10 cellular contexts compared by ENCODE assay signal in the genomic region with DNA sequence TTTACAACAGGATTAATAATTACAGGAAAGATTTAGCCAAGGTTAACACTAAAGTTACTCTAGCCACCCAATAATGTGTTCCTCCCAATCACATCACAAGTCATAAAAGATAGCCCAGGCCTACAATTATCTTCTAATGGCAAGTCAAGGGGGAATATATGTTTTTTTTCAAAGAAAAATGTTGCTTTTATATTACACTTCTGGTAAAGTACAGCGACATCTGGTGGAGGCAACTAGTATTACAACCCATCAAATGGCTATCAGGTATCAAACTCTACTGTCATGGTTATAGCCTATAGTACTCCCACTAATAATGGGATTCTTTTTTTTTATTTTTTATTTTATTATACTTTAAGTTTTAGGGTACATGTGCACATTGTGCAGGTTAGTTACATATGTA.
A peak's percentile ranks its signal among the peaks of the same experiment; 100 is the strongest.
DNase-seq lines count a peak whose midpoint lies in the region; ATAC-seq and TF ChIP-seq lines count a peak whose summit lies in the region.
"Had no signal": no experiment of that assay in that cellular context is flagged by ENCODE, and none has a peak within 500 bp of the region (broad histone marks: within the 10 kb centered on the region; RNA-seq: fewer than 3 reads in every experiment).

No MANE protein-coding gene starts in this region.

- H3K36me3 ChIP-seq in Panc1 (ENCODE audit: control insufficient read depth, insufficient read depth, low read length), result 0 out of 2 replicates have a peak, but pooled peaks cover 3% of the 10 kb centered on the region
- peaks cover 2% of the 10 kb centered on the region for H3K36me3 ChIP-seq in fibroblast of lung (ENCODE audit: control insufficient read depth, insufficient read depth, low read length)
- peaks cover 0 to 52% (median 15%) of the 10 kb centered on the region in 3 donors for H3K36me3 ChIP-seq in tibial nerve

- POLR2A ChIA-PET in Panc1 (lab: Charles Lee), result no interaction called here

- no peak overlapping the region for H3K27ac Mint-ChIP-seq in activated naive CD8-positive, alpha-beta T cell treated with anti-CD3 and anti-CD28 coated beads, Interleukin-2, amount 50 U/mL, for 24 hours
- H3K27ac Mint-ChIP-seq in activated naive CD8-positive, alpha-beta T cell treated with anti-CD3 and anti-CD28 coated beads for 36 hours, result no peak overlapping the region
- H3K27ac Mint-ChIP-seq: stimulated activated naive CD8-positive, alpha-beta T cell treated with anti-CD3 and anti-CD28 coated beads, Interleukin-15, Interleukin-2, amounts not matched to agents 100 ng/mL and 50 ng/mL, for 24 hours had no signal

- TF ChIP-seq EP300 in tibial nerve (IDR thresholded peaks at IDR 0.05), result no peak

- H3K27ac ChIP-seq in Panc1 (ENCODE audit: low read length) (no peak overlapping the region), fibroblast of lung (ENCODE audit: insufficient read depth, low read length) (no peak overlapping the region), tibial nerve (no peak overlapping the region)

- H3K4me1 ChIP-seq in Panc1 (ENCODE audit: control insufficient read depth, insufficient read depth, low read length) (no peaks in the 10 kb centered on the region), fibroblast of lung (ENCODE audit: control insufficient read depth, extremely low read depth, insufficient read depth, low read length) (no peaks in the 10 kb centered on the region), tibial nerve (no peaks in the 10 kb centered on the region)

- TF ChIP-seq CTCF in Panc1 (IDR thresholded peaks at IDR 0.05) (peak; percentile 69; the same call in 1 of the 2 replicates), fibroblast of lung (conservative IDR thresholded peaks at IDR 0.05 in 1 of 2, IDR thresholded peaks at IDR 0.05 in 1 of 2; ENCODE audit: low read depth in 1 of 2, low read length in 2 of 2) (peak; percentile 45 to 69), tibial nerve (IDR thresholded peaks at IDR 0.05) (peak in 3 of 5 experiments; percentile 12 to 24 (median 21))

- peak; percentile 6 for DNase-seq in activated naive CD8-positive, alpha-beta T cell treated with anti-CD3 and anti-CD28 coated beads, Interleukin-2, amount 50 U/mL, for 24 hours
- no peak for DNase-seq in activated naive CD8-positive, alpha-beta T cell treated with anti-CD3 and anti-CD28 coated beads for 36 hours
- DNase-seq in Panc1 (ENCODE audit: low read depth, low spot score), result no peak
- DNase-seq in fibroblast of lung (ENCODE audit: low read depth in 2 of 2), result peak in 1 of 2 donors; percentile 21
- no peak for DNase-seq in tibial nerve (ENCODE audit: low spot score in 2 of 2)
- no peak for DNase-seq in NCI-H187 treated with DMSO at 0.1 percent for 48 hours (lab: John Stamatoyannopoulos, UW)
- no peak for DNase-seq in sciatic nerve (ENCODE audit: low spot score)
- DNase-seq: DMS153 had no signal

- intact Hi-C loops in Panc1 (cut with micrococcal nuclease; ENCODE audit: unreplicated experiment) (no loop called here), sciatic nerve (cut with DNase I) (no loop called here)

- H3K9me3 ChIP-seq in Panc1 (ENCODE audit: control insufficient read depth, insufficient read depth, low read depth, low read length), result peaks cover 6% of the 10 kb centered on the region; the same call in 1 of the 2 replicates
- no peaks in the 10 kb centered on the region for H3K9me3 ChIP-seq in fibroblast of lung (ENCODE audit: control insufficient read depth, insufficient read depth, low read depth, low read length)
- peaks cover 0 to 52% (median 15%) of the 10 kb centered on the region in 4 donors for H3K9me3 ChIP-seq in tibial nerve

- peaks cover 19% of the 10 kb centered on the region for H3K9me3 Mint-ChIP-seq in activated naive CD8-positive, alpha-beta T cell treated with anti-CD3 and anti-CD28 coated beads, Interleukin-2, amount 50 U/mL, for 24 hours
- H3K9me3 Mint-ChIP-seq in activated naive CD8-positive, alpha-beta T cell treated with anti-CD3 and anti-CD28 coated beads for 36 hours, result peaks cover 25% of the 10 kb centered on the region

- H3K4me3 Mint-ChIP-seq in activated naive CD8-positive, alpha-beta T cell treated with anti-CD3 and anti-CD28 coated beads, Interleukin-2, amount 50 U/mL, for 24 hours, result no peak overlapping the region
- H3K4me3 Mint-ChIP-seq in activated naive CD8-positive, alpha-beta T cell treated with anti-CD3 and anti-CD28 coated beads for 36 hours, result no peak overlapping the region
- H3K4me3 Mint-ChIP-seq: stimulated activated naive CD8-positive, alpha-beta T cell treated with anti-CD3 and anti-CD28 coated beads, Interleukin-15, Interleukin-2, amounts not matched to agents 100 ng/mL and 50 ng/mL, for 24 hours had no signal

- ATAC-seq in activated naive CD8-positive, alpha-beta T cell treated with anti-CD3 and anti-CD28 coated beads, Interleukin-2, amount 50 U/mL, for 24 hours, result no peak
- ATAC-seq in Panc1, result no peak
- ATAC-seq in GM19328 (IDR thresholded peaks at IDR 0.05; ENCODE audit: unreplicated experiment), result no peak
- no peak for ATAC-seq in sciatic nerve

- CTCF ChIA-PET in Panc1 (lab: Charles Lee), result no interaction called here

- no peak for TF ChIP-seq POLR2A in tibial nerve (IDR thresholded peaks at IDR 0.05)

- H4K20me1 ChIP-seq in fibroblast of lung (ENCODE audit: control insufficient read depth, extremely low read depth, insufficient read depth, low read length), result no peaks in the 10 kb centered on the region

- no peaks in the 10 kb centered on the region for H3K27me3 Mint-ChIP-seq in activated naive CD8-positive, alpha-beta T cell treated with anti-CD3 and anti-CD28 coated beads, Interleukin-2, amount 50 U/mL, for 24 hours
- H3K27me3 Mint-ChIP-seq in activated naive CD8-positive, alpha-beta T cell treated with anti-CD3 and anti-CD28 coated beads for 36 hours, result no peaks in the 10 kb centered on the region
- H3K27me3 Mint-ChIP-seq: stimulated activated naive CD8-positive, alpha-beta T cell treated with anti-CD3 and anti-CD28 coated beads, Interleukin-15, Interleukin-2, amounts not matched to agents 100 ng/mL and 50 ng/mL, for 24 hours had no signal

- no TSS peak for BruUV-seq in Panc1 (replicated peaks; lab: Mats Ljungman, UMichigan)

- no peak overlapping the region for H3K9ac ChIP-seq in fibroblast of lung (ENCODE audit: insufficient read depth, low read length)

- H3K4me3 ChIP-seq in Panc1 (ENCODE audit: low read depth in 2 of 2, low read length in 2 of 2) (no peak overlapping the region), fibroblast of lung (replicated peaks in 1 of 4; ENCODE audit: control extremely low read depth in 1 of 4, insufficient read depth in 1 of 4, low read depth in 3 of 4, low read length in 4 of 4) (no peak overlapping the region), tibial nerve (no peak overlapping the region)

- H3K79me2 ChIP-seq in fibroblast of lung (ENCODE audit: control insufficient read depth, insufficient read depth, low read length), result no peaks in the 10 kb centered on the region

- H3K27me3 ChIP-seq in Panc1 (ENCODE audit: control insufficient read depth, insufficient read depth, low read length) (no peaks in the 10 kb centered on the region), fibroblast of lung (ENCODE audit: control insufficient read depth, insufficient read depth, low read length) (no peaks in the 10 kb centered on the region), tibial nerve (no peaks in the 10 kb centered on the region)

- in situ Hi-C loops in Panc1 (cut with HindIII; ENCODE audit: low pct_unique_long_range_greater_than_20kb, low sequenced_read_pairs), result no loop called here

- no peak overlapping the region for H3K4me2 ChIP-seq in fibroblast of lung (ENCODE audit: extremely low read depth, insufficient read depth, low read length)

- 29 to 33% methylated on average over 1 of the region's 1 CpG for WGBS in tibial nerve, 2 donors

- H3K36me3 Mint-ChIP-seq in activated naive CD8-positive, alpha-beta T cell treated with anti-CD3 and anti-CD28 coated beads, Interleukin-2, amount 50 U/mL, for 24 hours (ENCODE audit: low read depth), result peaks cover 47% of the 10 kb centered on the region
- peaks cover 56% of the 10 kb centered on the region for H3K36me3 Mint-ChIP-seq in activated naive CD8-positive, alpha-beta T cell treated with anti-CD3 and anti-CD28 coated beads for 36 hours

- H3K4me1 Mint-ChIP-seq in activated naive CD8-positive, alpha-beta T cell treated with anti-CD3 and anti-CD28 coated beads, Interleukin-2, amount 50 U/mL, for 24 hours, result no peaks in the 10 kb centered on the region
- no peaks in the 10 kb centered on the region for H3K4me1 Mint-ChIP-seq in activated naive CD8-positive, alpha-beta T cell treated with anti-CD3 and anti-CD28 coated beads for 36 hours

- H2AFZ ChIP-seq in fibroblast of lung (ENCODE audit: low read length), result no peak overlapping the region
